18 cellular contexts compared by ENCODE assay signal in the genomic region with DNA sequence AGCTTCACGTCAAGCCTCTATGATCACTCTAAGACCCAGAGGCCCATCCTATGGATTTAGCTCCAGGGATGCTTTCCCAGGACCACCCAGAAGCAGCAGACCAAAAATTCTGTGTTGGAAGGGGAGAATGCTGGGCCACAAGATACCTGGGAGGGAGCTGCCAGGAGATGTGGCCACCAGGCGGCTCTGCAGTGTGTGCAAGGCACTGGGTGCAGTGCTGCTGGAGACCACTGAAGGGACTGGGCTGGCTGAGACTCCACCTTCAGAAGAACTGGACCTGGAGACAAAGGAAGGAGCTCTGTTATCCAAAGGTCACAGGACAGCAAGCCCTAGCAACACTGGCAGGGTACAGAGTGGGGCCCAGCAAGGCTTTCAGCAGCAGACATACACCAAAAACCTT. TPM values are rescaled to one million over a fixed set of nuclear protein-coding genes. Genes with fewer than 3 reads are reported as not detected.
DNase-seq lines count a peak whose midpoint lies in the region; ATAC-seq, FAIRE-seq and TF ChIP-seq lines count a peak whose summit lies in the region.
"Had no signal": no experiment of that assay in that cellular context is flagged by ENCODE, and none has a peak within 500 bp of the region (broad histone marks: within the 10 kb centered on the region; RNA-seq: fewer than 3 reads in every experiment).

No MANE protein-coding gene starts in this region.

- H3F3A ChIP-seq in OCI-LY1 (ENCODE audit: insufficient read depth, low read length): no peaks in the 10 kb centered on the region

- no peak overlapping the region for H3K18ac ChIP-seq in H1 (ENCODE audit: extremely low read depth, low read length)

- no peak overlapping the region for H3K4me3 Mint-ChIP-seq in progenitor cell of endocrine pancreas (ENCODE audit: low read depth)
- H3K4me3 Mint-ChIP-seq: IgD-negative memory B cell had no signal

- H4K20me1 ChIP-seq in OCI-LY1 (ENCODE audit: insufficient read depth, low read length): no peaks in the 10 kb centered on the region
- H4K20me1 ChIP-seq in H1 (replicated peaks in 1 of 2; ENCODE audit: control insufficient read depth in 1 of 2, insufficient read depth in 2 of 2, low read length in 2 of 2): peaks cover 2 to 4% of the 10 kb centered on the region in 2 experiments

- H3K9ac ChIP-seq in OCI-LY1 (ENCODE audit: low read length) (no peak overlapping the region), H1 (replicated peaks in 1 of 4; ENCODE audit: extremely low read depth in 1 of 4, low read depth in 3 of 4, low read length in 3 of 4) (no peak overlapping the region)

- no peaks in the 10 kb centered on the region for H3K9me2 ChIP-seq in OCI-LY1 (ENCODE audit: low read depth, low read length)

- no peak overlapping the region for H3K4ac ChIP-seq in H1 (replicated peaks; ENCODE audit: insufficient read length, low read depth, low read length)

- peak; percentile 12 for TF ChIP-seq CTCF in GM12864 (IDR thresholded peaks at IDR 0.05; ENCODE audit: low read depth, low read length, missing control alignments)
- TF ChIP-seq CTCF in OCI-LY1 (IDR thresholded peaks at IDR 0.05; ENCODE audit: low read length): peak; percentile 32; the same call in 1 of the 2 replicates
- TF ChIP-seq CTCF in H1 (IDR thresholded peaks at IDR 0.05; ENCODE audit: control extremely low read depth in 1 of 3, insufficient read depth in 1 of 3, low read depth in 1 of 3, low read length in 3 of 3): peak; percentile 35 to 74 (median 39)
- TF ChIP-seq CTCF in progenitor cell of endocrine pancreas (IDR thresholded peaks at IDR 0.05; ENCODE audit: unreplicated experiment): peak; percentile 47

- H3K27me3 Mint-ChIP-seq in progenitor cell of endocrine pancreas: no peaks in the 10 kb centered on the region
- H3K27me3 Mint-ChIP-seq: IgD-negative memory B cell had no signal

- H3K79me2 ChIP-seq in OCI-LY1 (ENCODE audit: insufficient read depth, low read length): no peaks in the 10 kb centered on the region
- H3K79me2 ChIP-seq in H1 (ENCODE audit: control insufficient read depth in 1 of 2, insufficient read depth in 2 of 2, low read length in 2 of 2): no peaks in the 10 kb centered on the region

- H2AK5ac ChIP-seq in H1 (ENCODE audit: low read depth, low read length): no peak overlapping the region

- H2BK12ac ChIP-seq in H1 (ENCODE audit: low read depth, low read length): no peak overlapping the region

- TF ChIP-seq RAD21 in H1 (IDR thresholded peaks at IDR 0.05 in 1 of 2, conservative IDR thresholded peaks at IDR 0.05 in 1 of 2; ENCODE audit: low read depth in 2 of 2, low read length in 2 of 2): peak; percentile 24 to 35; a peak in 2 of 4 replicates

- no peak overlapping the region for H3K23ac ChIP-seq in H1 (ENCODE audit: insufficient read length)

- H3K36me3 ChIP-seq in OCI-LY1 (ENCODE audit: insufficient read depth, low read length): peaks cover 96% of the 10 kb centered on the region
- H3K36me3 ChIP-seq in H1 (ENCODE audit: control insufficient read depth in 2 of 4, insufficient read depth in 4 of 4, low read length in 3 of 4): peaks cover 32 to 89% (median 73%) of the 10 kb centered on the region in 4 experiments

- H3K9me3 ChIP-seq in OCI-LY1 (ENCODE audit: low read length) (no peaks in the 10 kb centered on the region), H1 (ENCODE audit: insufficient read depth in 2 of 2, low read depth in 1 of 2, low read length in 1 of 2) (no peaks in the 10 kb centered on the region; a peak in 1 of 4 replicates)
- H3K9me3 ChIP-seq: ascending aorta, suprapubic skin had no signal

- peak overlapping the region; percentile 16; the same call in 1 of the 2 replicates for H4K8ac ChIP-seq in H1 (ENCODE audit: extremely low read depth, insufficient read depth, low read length)

- H2BK20ac ChIP-seq in H1 (ENCODE audit: low read length): no peak overlapping the region

- H3K4me2 ChIP-seq in OCI-LY1 (ENCODE audit: low read length) (no peak overlapping the region), H1 (ENCODE audit: insufficient read depth in 1 of 2, low read depth in 2 of 2, low read length in 2 of 2) (no peak overlapping the region)

- H3K23me2 ChIP-seq in H1 (ENCODE audit: low read depth, low read length): no peaks in the 10 kb centered on the region

- H3K79me1 ChIP-seq in H1 (ENCODE audit: low read depth, low read length): no peaks in the 10 kb centered on the region

- POLR2A ChIA-PET in H1 (lab: Charles Lee; ENCODE audit: partially characterized antibody): interaction anchor here (0.6 to 0.8 kb wide), 2 partner anchors 59 to 160 kb away, joined by 3 read pairs; no protein-coding TSS in a partner anchor

- no peak overlapping the region for H3K14ac ChIP-seq in H1 (ENCODE audit: insufficient read length)

- TF ChIP-seq EP300 in H1 (IDR thresholded peaks at IDR 0.05; ENCODE audit: borderline replicate concordance in 1 of 2, low read depth in 2 of 2, low read length in 2 of 2): no peak

- no peaks in the 10 kb centered on the region for H3K27me3 ChIP-seq in OCI-LY1 (ENCODE audit: insufficient read depth, low read length)
- no peaks in the 10 kb centered on the region for H3K27me3 ChIP-seq in H1 (replicated peaks in 1 of 4; ENCODE audit: control insufficient read depth in 3 of 4, extremely low read depth in 1 of 4, insufficient read depth in 3 of 4, low read length in 3 of 4)
- H3K27me3 ChIP-seq: ascending aorta, suprapubic skin had no signal

- H4K5ac ChIP-seq in H1 (ENCODE audit: insufficient read length, low read depth, low read length): no peak overlapping the region

- 95% methylated on average over 2 of the region's 2 CpGs; no CpG with 5 or more reads in 1 of the 2 experiments for WGBS in H1 (ENCODE audit: extremely low coverage in 1 of 2, insufficient coverage in 1 of 2, insufficient read length in 1 of 2, insufficient replicate concordance in 2 of 2, low coverage in 1 of 2, low lambda C conversion rate in 2 of 2, missing lambda C conversion rate in 1 of 2), 2 experiments

- peak overlapping the region; percentile 43 for H3K27ac Mint-ChIP-seq in progenitor cell of endocrine pancreas
- H3K27ac Mint-ChIP-seq: IgD-negative memory B cell had no signal

- H3K36me3 Mint-ChIP-seq in progenitor cell of endocrine pancreas (ENCODE audit: insufficient read depth): peaks cover 35% of the 10 kb centered on the region
- H3K36me3 Mint-ChIP-seq: IgD-negative memory B cell had no signal

- ATAC-seq in left lobe of liver: no peak

- FAIRE-seq in H1 (lab: Jason Lieb, UNC): no peak
- FAIRE-seq: H54 had no signal

- no peak overlapping the region for H2BK120ac ChIP-seq in H1 (replicated peaks; ENCODE audit: low read depth, low read length)

- H3K4me3 ChIP-seq in GM12864 (ENCODE audit: low read depth, low read length) (no peak overlapping the region), OCI-LY1 (ENCODE audit: low read depth, low read length, poor library complexity, severe bottlenecking) (no peak overlapping the region), H1 (ENCODE audit: extremely low read depth in 1 of 4, insufficient read depth in 2 of 4, low read depth in 3 of 4, low read length in 4 of 4) (no peak overlapping the region)
- H3K4me3 ChIP-seq: ascending aorta, suprapubic skin had no signal

- no peak overlapping the region for H3K56ac ChIP-seq in H1 (replicated peaks; ENCODE audit: insufficient read length, low read depth, low read length)

- H3K9me3 Mint-ChIP-seq in progenitor cell of endocrine pancreas (ENCODE audit: low read depth): no peaks in the 10 kb centered on the region
- H3K9me3 Mint-ChIP-seq: IgD-negative memory B cell had no signal

- no peak for TF ChIP-seq POLR2A in H1 (IDR thresholded peaks at IDR 0.05; ENCODE audit: control extremely low read depth in 1 of 2, low read depth in 2 of 2, low read length in 2 of 2)

- no peak overlapping the region for H2AFZ ChIP-seq in OCI-LY1 (ENCODE audit: low read length)
- no peak overlapping the region for H2AFZ ChIP-seq in H1 (ENCODE audit: low read length)

- H4K91ac ChIP-seq in H1 (replicated peaks; ENCODE audit: insufficient read length, low read length): no peak overlapping the region

- H3K27ac ChIP-seq in OCI-LY1 (ENCODE audit: low read depth, low read length, poor library complexity, severe bottlenecking) (no peak overlapping the region), H1 (ENCODE audit: low read depth, low read length) (no peak overlapping the region)
- H3K27ac ChIP-seq: ascending aorta, suprapubic skin had no signal

- H2BK15ac ChIP-seq in H1 (ENCODE audit: low read length): no peak overlapping the region

- no peaks in the 10 kb centered on the region for H3K4me1 ChIP-seq in OCI-LY1 (ENCODE audit: insufficient read depth, low read length, severe bottlenecking)
- no peaks in the 10 kb centered on the region; a peak in 1 of 7 replicates for H3K4me1 ChIP-seq in H1 (replicated peaks in 1 of 4; ENCODE audit: control insufficient read depth in 3 of 4, insufficient read depth in 4 of 4, low read length in 3 of 4)
- H3K4me1 ChIP-seq: ascending aorta, suprapubic skin had no signal

- no peak overlapping the region for H2BK5ac ChIP-seq in H1 (ENCODE audit: low read depth, low read length)

- peaks cover 7% of the 10 kb centered on the region for H3K4me1 Mint-ChIP-seq in progenitor cell of endocrine pancreas (ENCODE audit: low read depth)

- DNase-seq in GM12864 (ENCODE audit: low read depth) (no peak), H1 (ENCODE audit: low read depth in 1 of 2, low spot score in 2 of 2) (no peak), progenitor cell of endocrine pancreas (ENCODE audit: low spot score, unreplicated experiment) (no peak), left lobe of liver (ENCODE audit: low spot score) (no peak), middle frontal gyrus (ENCODE audit: extremely low spot score, low spot score) (no peak)
- no peak for DNase-seq in NK-92 treated with Interleukin-12 subunit alpha and Interleukin-12 subunit beta, amount 100 ng/mL, for 24 hours (lab: John Stamatoyannopoulos, UW)
- no peak for DNase-seq in activated effector memory CD4-positive, alpha-beta T cell treated with anti-CD3 and anti-CD28 coated beads, Interleukin-2, amount 50 U/mL, for 16 hours
- DNase-seq: activated CD4-positive, alpha-beta T cell treated with anti-CD3 and anti-CD28 coated beads for 1 hour; activated T-cell treated with anti-CD3 and anti-CD28 coated beads, Interleukin-2, amount 50 U/mL, for 48 hours; COR-L47; NCI-H1436 treated with DMSO at 0.1 percent for 48 hours; NCI-H774; retina had no signal

- CTCF ChIA-PET in H1 (lab: Charles Lee; ENCODE audit: partially characterized antibody): interaction anchor here (0.6 to 1.4 kb wide), 9 partner anchors 16 to 159 kb away, joined by 3 to 4 read pairs (median 3); no protein-coding TSS in a partner anchor

RNA-seq across cellular contexts. Expression of a gene that starts 34.0 kb away (rescaled TPM):
- 31.4 and 32.6 TPM in 2 replicates for total RNA-seq in H1 (2021; fragmentation: NEBNext Ultra II Directional; extraction: Animal tissue kit (Norgen Biotek cat#: 25700))
- 19.8 and 30.4 TPM in 2 replicates for polyA plus RNA-seq in H1 (2011; rRNA removed)
- 19.8 TPM for polyA plus RNA-seq in H1 (2011; cell fraction: cytosol; rRNA removed)
- 78.4 TPM for polyA plus RNA-seq in H1 (2011; cell fraction: nucleus; rRNA removed)
- polyA plus RNA-seq in H1 (2012, experiment 1 of 2): 23.3 to 27.3 TPM (median 25.1 TPM) in 4 replicates
- 10.6 TPM for polyA plus RNA-seq in H1 (2012, experiment 2 of 2)
- 13.0 TPM for polyA plus RNA-seq in H1 (2013, experiment 1 of 2)
- polyA plus RNA-seq in H1 (2013, experiment 2 of 2): 12.2 TPM
- polyA minus RNA-seq in H1 (2011; rRNA and poly(A)+ RNA removed): 81.0 and 84.5 TPM in 2 replicates
- polyA minus RNA-seq in H1 (2011; cell fraction: cytosol; rRNA and poly(A)+ RNA removed): 19.4 TPM
- polyA minus RNA-seq in H1 (2011; cell fraction: nucleus; rRNA and poly(A)+ RNA removed): 55.6 TPM
- 53.6 and 57.7 TPM in 2 replicates for total RNA-seq in progenitor cell of endocrine pancreas
- 18.5 TPM for total RNA-seq in left lobe of liver

RNA-seq across cellular contexts. Expression of a gene that starts 38.5 kb away (rescaled TPM):
- 0.69 and 0.88 TPM in 2 replicates for total RNA-seq in H1 (2021; fragmentation: NEBNext Ultra II Directional; extraction: Animal tissue kit (Norgen Biotek cat#: 25700))
- polyA plus RNA-seq in H1 (2011; rRNA removed): 0.23 and 0.38 TPM in 2 replicates
- polyA plus RNA-seq in H1 (2011; cell fraction: cytosol; rRNA removed): 0.39 TPM
- polyA plus RNA-seq in H1 (2011; cell fraction: nucleus; rRNA removed): 2.1 TPM
- polyA plus RNA-seq in H1 (2012, experiment 1 of 2): 0.11 to 0.52 TPM (median 0.32 TPM) in 4 replicates
- 0.14 TPM for polyA plus RNA-seq in H1 (2012, experiment 2 of 2)
- polyA plus RNA-seq in H1 (2013, experiment 1 of 2): 0.14 TPM
- 0.11 TPM for polyA plus RNA-seq in H1 (2013, experiment 2 of 2)
- polyA minus RNA-seq in H1 (2011; rRNA and poly(A)+ RNA removed): 2.3 and 2.4 TPM in 2 replicates
- polyA minus RNA-seq in H1 (2011; cell fraction: cytosol; rRNA and poly(A)+ RNA removed): 1.7 TPM
- polyA minus RNA-seq in H1 (2011; cell fraction: nucleus; rRNA and poly(A)+ RNA removed): 4.4 TPM
- total RNA-seq in progenitor cell of endocrine pancreas (1.0 and 1.5 TPM in 2 replicates), left lobe of liver (0.10 TPM)
- total RNA-seq: ascending aorta, suprapubic skin had no signal
- polyA plus RNA-seq: IgD-negative memory B cell had no signal
